ENCODE assay signal across 14 cellular contexts in genomic region chr13:26498524-26499208, GRCh38. TPM values are rescaled to one million over a fixed set of nuclear protein-coding genes. Genes with fewer than 3 reads are reported as not detected.
A peak's percentile ranks its signal among the peaks of the same experiment; 100 is the strongest.
DNase-seq lines count a peak whose midpoint lies in the region; ATAC-seq, FAIRE-seq and TF ChIP-seq lines count a peak whose summit lies in the region.
"Had no signal": no experiment of that assay in that cellular context is flagged by ENCODE, and none has a peak within 500 bp of the region (broad histone marks: within the 10 kb centered on the region; RNA-seq: fewer than 3 reads in every experiment).

No MANE protein-coding gene starts in this region.

- peaks cover 7% of the 10 kb centered on the region for H3K4me1 Mint-ChIP-seq in progenitor cell of endocrine pancreas (ENCODE audit: low read depth)

- FAIRE-seq in GM19239 (lab: Jason Lieb, UNC) = no peak
- FAIRE-seq: A549 had no signal

- ATAC-seq in GM18520 (IDR thresholded peaks at IDR 0.05; ENCODE audit: unreplicated experiment) = no peak
- ATAC-seq: A549 had no signal

- TF ChIP-seq CTCF in progenitor cell of endocrine pancreas (IDR thresholded peaks at IDR 0.05; ENCODE audit: unreplicated experiment) = no peak

- peaks cover 14% of the 10 kb centered on the region for H3K27me3 Mint-ChIP-seq in progenitor cell of endocrine pancreas

- DNase-seq in NCI-H2107 treated with DMSO at 0.1 percent for 48 hours (lab: John Stamatoyannopoulos, UW; ENCODE audit: unreplicated experiment) = peak; percentile 48
- DNase-seq in NCI-H2107 (lab: John Stamatoyannopoulos, UW) = no peak
- peak; percentile 57 for DNase-seq in NCI-H146 treated with DMSO at 0.1 percent for 48 hours (lab: John Stamatoyannopoulos, UW; ENCODE audit: unreplicated experiment)
- no peak for DNase-seq in epithelial cell of prostate (ENCODE audit: low read depth, low spot score)
- no peak for DNase-seq in progenitor cell of endocrine pancreas (ENCODE audit: low spot score, unreplicated experiment)
- DNase-seq in stimulated activated CD4-positive, alpha-beta T cell treated with anti-CD3 and anti-CD28 coated beads, Interleukin-12 subunit alpha, Interleukin-12 subunit beta, amount 100 ng/mL, for 4 hours = no peak
- no peak for DNase-seq in GM19239 (ENCODE audit: insufficient read length, low spot score)
- DNase-seq: activated CD4-positive, alpha-beta T cell treated with anti-CD3 and anti-CD28 coated beads, Interleukin-2, amount 50 U/mL, for 4 hours; Karpas-422; spleen had no signal

- H3K4me3 Mint-ChIP-seq in progenitor cell of endocrine pancreas (ENCODE audit: low read depth) = no peak overlapping the region

- no peaks in the 10 kb centered on the region for H3K9me3 Mint-ChIP-seq in progenitor cell of endocrine pancreas (ENCODE audit: low read depth)

- peak overlapping the region; percentile 18 for H3K27ac ChIP-seq in epithelial cell of prostate
- H3K27ac ChIP-seq: A549, breast epithelium, Peyer's patch, spleen had no signal

- peak overlapping the region; percentile 71 for H3K27ac Mint-ChIP-seq in progenitor cell of endocrine pancreas

- no peaks in the 10 kb centered on the region for H3K36me3 Mint-ChIP-seq in progenitor cell of endocrine pancreas (ENCODE audit: insufficient read depth)

RNA-seq across cellular contexts. Expression of gene WASF3, which starts 58.8 kb away (rescaled TPM):
- total RNA-seq in progenitor cell of endocrine pancreas = 177 and 187 TPM in 2 replicates

Comparison
In these comparisons a context has a peak if more than half of its experiments do, and no peak if none do; other contexts are left out.
1. DNase-seq: peak in NCI-H2107 treated with DMSO at 0.1 percent for 48 hours (single experiment) and NCI-H146 treated with DMSO at 0.1 percent for 48 hours (single experiment); none in NCI-H2107 (single experiment), epithelial cell of prostate (single experiment), progenitor cell of endocrine pancreas (single experiment), stimulated activated CD4-positive, alpha-beta T cell treated with anti-CD3 and anti-CD28 coated beads, Interleukin-12 subunit alpha, Interleukin-12 subunit beta, amount 100 ng/mL, for 4 hours (single experiment) and GM19239 (single experiment).